In genomic region chr2:215917953-215918620, GRCh38 we compare ENCODE assay signal across 8 cellular contexts.
A peak's percentile ranks its signal among the peaks of the same experiment; 100 is the strongest.
DNase-seq lines count a peak whose midpoint lies in the region; ATAC-seq and TF ChIP-seq lines count a peak whose summit lies in the region.

No MANE protein-coding gene starts in this region.

- ATAC-seq in GM18502 (IDR thresholded peaks at IDR 0.05; ENCODE audit: poor library complexity, unreplicated experiment) = peak; percentile 79
- ATAC-seq in GM21825 (IDR thresholded peaks at IDR 0.05; ENCODE audit: unreplicated experiment) = peak; percentile 86

- peak; percentile 94 for DNase-seq in M059J (ENCODE audit: low read depth)
- DNase-seq in fibroblast of pulmonary artery (ENCODE audit: low read depth) = peak; percentile 29
- DNase-seq in RKO (ENCODE audit: low spot score) = no peak
- DNase-seq in NCI-H510A (lab: John Stamatoyannopoulos, UW) = no peak
- no peak for DNase-seq in activated CD8-positive, alpha-beta memory T cell treated with anti-CD3 and anti-CD28 coated beads, Interleukin-2, amount 50 U/mL, for 48 hours
- no peak for DNase-seq in NCI-H1092 treated with DMSO at 0.1 percent for 48 hours (lab: John Stamatoyannopoulos, UW)

- no peak overlapping the region for H3K4me3 ChIP-seq in fibroblast of pulmonary artery (replicated peaks; ENCODE audit: low read depth, low read length)

- no peak for TF ChIP-seq CTCF in fibroblast of pulmonary artery (IDR thresholded peaks at IDR 0.05; ENCODE audit: low read length, missing control alignments)

Comparison
In these comparisons a context has a peak if more than half of its experiments do, and no peak if none do; other contexts are left out.
1. DNase-seq: peak in M059J (single experiment) and fibroblast of pulmonary artery (single experiment); none in RKO (single experiment), NCI-H510A (single experiment), activated CD8-positive, alpha-beta memory T cell treated with anti-CD3 and anti-CD28 coated beads, Interleukin-2, amount 50 U/mL, for 48 hours (single experiment) and NCI-H1092 treated with DMSO at 0.1 percent for 48 hours (single experiment).